ENCODE assay signal across 1 cellular context in genomic region chr4:112145820-112146813, GRCh38.
TF ChIP-seq lines count a peak whose summit lies in the region.

No MANE protein-coding gene starts in this region.

TF ChIP-seq in WTC11, 78 proteins besides CTCF, POLR2A, EP300 and RAD21 (continued from another document):
- TF ChIP-seq ZNF532 (CRISPR knock-in tag; IDR thresholded peaks at IDR 0.05; ENCODE audit: borderline replicate concordance) (no peak), NFATC4 (CRISPR knock-in tag; IDR thresholded peaks at IDR 0.05) (no peak), FOXJ3 (CRISPR knock-in tag; IDR thresholded peaks at IDR 0.05; ENCODE audit: borderline replicate concordance) (no peak), GTF2I (CRISPR knock-in tag; conservative IDR thresholded peaks at IDR 0.05) (no peak), PRRX2 (CRISPR knock-in tag; IDR thresholded peaks at IDR 0.05) (no peak)
TF ChIP-seq in WTC11: peak in this region for 0.
